ENCODE assay signal across 17 cellular contexts in the genomic region with DNA sequence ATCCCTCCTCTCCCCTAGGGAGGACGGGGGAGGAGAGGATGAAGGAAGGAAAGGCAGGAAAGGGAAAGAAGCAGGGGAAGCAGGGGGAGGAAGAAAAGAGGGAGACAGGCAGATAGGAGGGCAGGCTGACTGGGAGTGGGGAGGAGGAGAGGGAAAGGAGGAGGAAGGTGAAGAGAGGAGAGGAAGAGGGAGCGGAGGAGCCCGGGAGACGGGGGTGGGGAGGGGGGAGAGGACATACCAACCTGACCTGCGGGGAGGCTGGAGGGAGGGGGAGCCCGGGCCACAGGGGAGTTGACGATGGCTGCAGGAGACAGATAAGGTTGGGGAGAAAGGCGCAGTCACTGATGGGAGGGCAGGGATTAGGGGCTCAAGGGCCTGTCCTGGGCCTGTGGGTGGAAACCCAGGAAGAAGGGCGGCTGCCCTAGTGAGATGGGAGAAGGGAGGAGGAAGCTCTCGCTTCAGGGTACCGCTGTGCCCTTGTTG. TPM values are rescaled to one million over a fixed set of nuclear protein-coding genes. Genes with fewer than 3 reads are reported as not detected.
DNase-seq lines count a peak whose midpoint lies in the region; ATAC-seq and TF ChIP-seq lines count a peak whose summit lies in the region.
"Had no signal": no experiment of that assay in that cellular context is flagged by ENCODE, and none has a peak within 500 bp of the region (broad histone marks: within the 10 kb centered on the region; RNA-seq: fewer than 3 reads in every experiment).

No MANE protein-coding gene starts in this region.

- H2BK120ac ChIP-seq in H9 (ENCODE audit: low read depth, low read length, poor library complexity, severe bottlenecking) (no peak overlapping the region), mesendoderm (ENCODE audit: low read depth, low read length) (no peak overlapping the region)

- H3K36me3 ChIP-seq in endodermal cell (ENCODE audit: control insufficient read depth, insufficient read depth, low read length) (no peaks in the 10 kb centered on the region), mesendoderm (ENCODE audit: control insufficient read depth, insufficient read depth, low read length) (no peaks in the 10 kb centered on the region), mucosa of descending colon (ENCODE audit: low read depth) (no peaks in the 10 kb centered on the region), esophagus squamous epithelium (no peaks in the 10 kb centered on the region)

- H2BK5ac ChIP-seq in H9 (ENCODE audit: insufficient read length, low read length) (no peak overlapping the region), mesendoderm (ENCODE audit: low read length) (peak overlapping the region; percentile 84)

- H2BK20ac ChIP-seq in H9 (ENCODE audit: low read depth, low read length, poor library complexity, severe bottlenecking) = no peak overlapping the region

- CTCF ChIA-PET in RWPE1 (lab: Yijun Ruan, JAX) = interaction anchor here (0.5 kb wide), 1 partner anchor 41 kb away, joined by 5 read pairs; no protein-coding TSS in a partner anchor

- H2BK15ac ChIP-seq in H9 (ENCODE audit: low read depth, low read length) = no peak overlapping the region
- no peak overlapping the region for H2BK15ac ChIP-seq in mesendoderm (replicated peaks; ENCODE audit: low read depth)

- no peak overlapping the region for H3T11ph ChIP-seq in H9 (ENCODE audit: low read length)

- H3K4me3 Mint-ChIP-seq in H9 = peak overlapping the region in 1 of 2 experiments; percentile 34; a peak in 1 of 5 replicates
- H3K4me3 Mint-ChIP-seq in endodermal cell = no peak overlapping the region

- H4K20me1 ChIP-seq in H9 (ENCODE audit: control insufficient read depth, insufficient read depth, insufficient read length) = no peaks in the 10 kb centered on the region

- no peaks in the 10 kb centered on the region for H3K79me2 ChIP-seq in H9 (ENCODE audit: insufficient read depth, low read length)
- no peaks in the 10 kb centered on the region for H3K79me2 ChIP-seq in mesendoderm (ENCODE audit: control insufficient read depth, insufficient read depth, low read length)

- H4K8ac ChIP-seq in H9 (replicated peaks; ENCODE audit: insufficient read length, low read depth, low read length) = no peak overlapping the region
- no peak overlapping the region for H4K8ac ChIP-seq in mesendoderm (ENCODE audit: low read depth, low read length)

- no peak for TF ChIP-seq POLR2A in esophagus squamous epithelium (IDR thresholded peaks at IDR 0.05)

- H2AK5ac ChIP-seq in H9 (ENCODE audit: insufficient read length, low read length) (no peak overlapping the region), mesendoderm (ENCODE audit: low read length) (peak overlapping the region; percentile 54)

- H3K9me3 Mint-ChIP-seq in H9 (no peaks in the 10 kb centered on the region; a peak in 1 of 5 replicates), endodermal cell (no peaks in the 10 kb centered on the region)

- no peaks in the 10 kb centered on the region for H3K23me2 ChIP-seq in H9 (ENCODE audit: insufficient read length, low read depth, low read length, poor library complexity, severe bottlenecking)

- H3K27me3 Mint-ChIP-seq in H9 (ENCODE audit: low read depth) (peaks cover 8% of the 10 kb centered on the region), endodermal cell (ENCODE audit: insufficient read depth) (peaks cover 2% of the 10 kb centered on the region)

- no peak overlapping the region for H3K18ac ChIP-seq in H9 (ENCODE audit: insufficient read length, low read depth, low read length)
- peak overlapping the region; percentile 11 for H3K18ac ChIP-seq in mesendoderm (ENCODE audit: low read length)

- H3K27ac Mint-ChIP-seq in H9 (peak overlapping the region in 2 of 3 experiments; percentile 49 to 74; a peak in 4 of 7 replicates), endodermal cell (no peak overlapping the region)

- H3K23ac ChIP-seq in H9 (ENCODE audit: insufficient read length, low read depth, low read length) (no peak overlapping the region), mesendoderm (ENCODE audit: low read length) (peak overlapping the region; percentile 15)

- intact Hi-C loops in mucosa of descending colon (cut with DNase I, micrococcal nuclease) = no loop called here
- intact Hi-C loops in esophagus squamous epithelium (cut with DNase I) = loop anchor here (10.0 kb wide), 1 partner anchor 165 kb away; no protein-coding TSS in a partner anchor

- no peak overlapping the region for H3K4ac ChIP-seq in H9 (ENCODE audit: low read depth, low read length)
- H3K4ac ChIP-seq in mesendoderm (ENCODE audit: low read depth, low read length) = no peak overlapping the region

- no peak overlapping the region for H3K9ac ChIP-seq in H9 (ENCODE audit: extremely low read depth, insufficient read length, low read length)
- H3K9ac ChIP-seq in endodermal cell (ENCODE audit: extremely low read depth, low read length, poor library complexity, severe bottlenecking) = no peak overlapping the region
- H3K9ac ChIP-seq in mesendoderm (ENCODE audit: low read length) = peak overlapping the region; percentile 53

- H4K5ac ChIP-seq in H9 (ENCODE audit: insufficient read length, low read depth, low read length) = no peak overlapping the region
- no peak overlapping the region for H4K5ac ChIP-seq in mesendoderm (ENCODE audit: low read length)

- no peak overlapping the region for H3K27ac ChIP-seq in H9 (ENCODE audit: insufficient read length, low read depth, low read length)
- H3K27ac ChIP-seq in RWPE1 = peak overlapping the region; percentile 5; the same call in 1 of the 2 replicates
- H3K27ac ChIP-seq in endodermal cell (ENCODE audit: low read depth, low read length) = no peak overlapping the region
- peak overlapping the region; percentile 22 for H3K27ac ChIP-seq in mesendoderm (ENCODE audit: low read depth, low read length)
- no peak overlapping the region for H3K27ac ChIP-seq in esophagus squamous epithelium
- H3K27ac ChIP-seq: SK-N-MC had no signal

- POLR2A ChIA-PET in RWPE1 (lab: Yijun Ruan, JAX; ENCODE audit: low non-redundant PET) = no interaction called here

- H3K4me1 Mint-ChIP-seq in H9 = peaks cover 50 to 52% of the 10 kb centered on the region in 2 experiments
- H3K4me1 Mint-ChIP-seq in endodermal cell = peaks cover 16% of the 10 kb centered on the region

- no CpG with 5 or more reads among the region's 11 CpGs for WGBS in H9 (ENCODE audit: extremely low coverage, insufficient read length, low lambda C conversion rate)
- WGBS in endodermal cell (ENCODE audit: insufficient coverage in 1 of 2, insufficient read length in 1 of 2), 2 experiments = 40 to 41% methylated on average over 4 to 11 of the region's 11 CpGs
- WGBS in mesendoderm (ENCODE audit: extremely low coverage, insufficient coverage, low lambda C conversion rate) = no CpG with 5 or more reads among the region's 11 CpGs
- 37 to 38% methylated on average over 9 to 10 of the region's 11 CpGs for WGBS in esophagus squamous epithelium, 2 donors

- H3K4me2 ChIP-seq in H9 (ENCODE audit: insufficient read depth, insufficient read length, low read length) (no peak overlapping the region), mesendoderm (ENCODE audit: low read length) (no peak overlapping the region)

- H3K9me3 ChIP-seq in H9 (ENCODE audit: control insufficient read depth, low read depth, low read length) = no peaks in the 10 kb centered on the region
- H3K9me3 ChIP-seq in endodermal cell (ENCODE audit: control insufficient read depth, low read length) = no peaks in the 10 kb centered on the region
- no peaks in the 10 kb centered on the region for H3K9me3 ChIP-seq in mucosa of descending colon
- H3K9me3 ChIP-seq in esophagus squamous epithelium = no peaks in the 10 kb centered on the region

- H2AFZ ChIP-seq in H9 (ENCODE audit: low read length) = no peak overlapping the region

- no peak for ATAC-seq in GM19463 (IDR thresholded peaks at IDR 0.05; ENCODE audit: unreplicated experiment)
- ATAC-seq in mucosa of descending colon = no peak
- ATAC-seq: GM12878, PC-3 had no signal

- no peak overlapping the region for H2BK12ac ChIP-seq in H9 (ENCODE audit: insufficient read length, low read depth, low read length)

- H3K79me1 ChIP-seq in H9 (ENCODE audit: insufficient read depth, low read depth, low read length, poor library complexity, severe bottlenecking) (no peaks in the 10 kb centered on the region), mesendoderm (ENCODE audit: low read length) (no peaks in the 10 kb centered on the region)

- H3K4me3 ChIP-seq in endodermal cell (ENCODE audit: low read length) (no peak overlapping the region), mesendoderm (ENCODE audit: low read length) (no peak overlapping the region), mucosa of descending colon (no peak overlapping the region), esophagus squamous epithelium (no peak overlapping the region)
- H3K4me3 ChIP-seq: GM12878, SK-N-MC had no signal

- no peak overlapping the region for H4K91ac ChIP-seq in H9 (ENCODE audit: insufficient read length, low read depth, low read length)

- H3K4me1 ChIP-seq in H9 (ENCODE audit: insufficient read depth, low read length) (no peaks in the 10 kb centered on the region), endodermal cell (ENCODE audit: control insufficient read depth, insufficient read depth, low read length) (peaks cover 4% of the 10 kb centered on the region), mesendoderm (ENCODE audit: control insufficient read depth, low read depth, low read length) (peaks cover 11% of the 10 kb centered on the region), mucosa of descending colon (ENCODE audit: low read depth) (no peaks in the 10 kb centered on the region), esophagus squamous epithelium (peaks cover 0 to 9% (median 0%) of the 10 kb centered on the region in 3 donors)

- H3K56ac ChIP-seq in H9 (ENCODE audit: insufficient read length, low read depth, low read length) (no peak overlapping the region), mesendoderm (ENCODE audit: low read length) (peak overlapping the region; percentile 90)

- H3K27me3 ChIP-seq in H9 (ENCODE audit: insufficient read depth, low read length) = no peaks in the 10 kb centered on the region
- no peaks in the 10 kb centered on the region for H3K27me3 ChIP-seq in endodermal cell (ENCODE audit: control insufficient read depth, insufficient read depth, low read length, poor library complexity, severe bottlenecking)
- H3K27me3 ChIP-seq in mesendoderm (ENCODE audit: insufficient read depth, low read length, poor library complexity) = no peaks in the 10 kb centered on the region
- H3K27me3 ChIP-seq in esophagus squamous epithelium = peaks cover 0 to 36% (median 0%) of the 10 kb centered on the region in 4 donors

- DNase-seq in H9 = peak; percentile 50
- no peak for DNase-seq in RWPE1 (ENCODE audit: low spot score)
- peak; percentile 67 for DNase-seq in endodermal cell
- no peak for DNase-seq in mesendoderm
- DNase-seq in KG1 (lab: John Stamatoyannopoulos, UW) = no peak
- no peak for DNase-seq in mucosa of descending colon
- DNase-seq in esophagus squamous epithelium (lab: John Stamatoyannopoulos, UW) = no peak
- DNase-seq: C1 segment of cervical spinal cord; DND-41; GDM1; NCI-H1417 treated with DMSO at 0.1 percent for 48 hours; NCI-H1930; NK-92 treated with Interleukin-12 subunit alpha and Interleukin-12 subunit beta, amount 100 ng/mL, for 24 hours; PC-3 had no signal

- no peaks in the 10 kb centered on the region; a peak in 1 of 7 replicates for H3K36me3 Mint-ChIP-seq in H9 (ENCODE audit: insufficient read depth in 1 of 3, low read depth in 3 of 3)
- no peaks in the 10 kb centered on the region for H3K36me3 Mint-ChIP-seq in endodermal cell (ENCODE audit: low read depth)

- TF ChIP-seq CTCF in H9 (conservative IDR thresholded peaks at IDR 0.05) = no peak
- TF ChIP-seq CTCF in RWPE1 (conservative IDR thresholded peaks at IDR 0.05; ENCODE audit: low read depth) = no peak
- no peak for TF ChIP-seq CTCF in endodermal cell (conservative IDR thresholded peaks at IDR 0.05)
- TF ChIP-seq CTCF in mucosa of descending colon (IDR thresholded peaks at IDR 0.05) = no peak
- no peak for TF ChIP-seq CTCF in esophagus squamous epithelium (IDR thresholded peaks at IDR 0.05)

- H3K14ac ChIP-seq in H9 (ENCODE audit: insufficient read depth, low read length) = no peak overlapping the region

RNA-seq across cellular contexts. Expression of gene C3orf18, which starts 28.1 kb away (rescaled TPM):
- total RNA-seq in H9 (2021) (5.5 and 7.1 TPM in 2 replicates), endodermal cell (10 to 100 TPM; 14.4 to 16.9 TPM), mucosa of descending colon (10 to 100 TPM in 1 of 3 donors, 1 to 10 TPM in 2; 1.5 to 14.1 (median 2.5) TPM), esophagus squamous epithelium (1 to 10 TPM in 2 of 4 donors, under 1 TPM in 2; 0.15 to 3.2 (median 1.2) TPM)
- polyA plus RNA-seq in endodermal cell (2013, experiment 1 of 2) = 15.6 TPM
- polyA plus RNA-seq in endodermal cell (2013, experiment 2 of 2) = 15.4 TPM
- 1.9 TPM for polyA plus RNA-seq in mesendoderm (2013, experiment 1 of 2)
- 1.9 TPM for polyA plus RNA-seq in mesendoderm (2013, experiment 2 of 2)

RNA-seq across cellular contexts. Expression of gene HEMK1, which starts 29.9 kb away (rescaled TPM):
- total RNA-seq in H9 (2021) = 11.6 and 12.5 TPM in 2 replicates
- 10 to 100 TPM; 24.1 to 25.8 TPM for total RNA-seq in endodermal cell
- 21.2 TPM for polyA plus RNA-seq in endodermal cell (2013, experiment 1 of 2)
- 19.8 TPM for polyA plus RNA-seq in endodermal cell (2013, experiment 2 of 2)
- 5.3 TPM for polyA plus RNA-seq in mesendoderm (2013, experiment 1 of 2)
- polyA plus RNA-seq in mesendoderm (2013, experiment 2 of 2) = 5.4 TPM
- 10 to 100 TPM; 19.7 to 29.9 (median 22.6) TPM for total RNA-seq in mucosa of descending colon
- total RNA-seq in esophagus squamous epithelium = 10 to 100 TPM in 1 of 4 donors, 1 to 10 TPM in 3; 4.4 to 11.8 (median 4.9) TPM

RNA-seq across cellular contexts. Expression of gene CACNA2D2, which starts 36.0 kb away (rescaled TPM):
- total RNA-seq in H9 (2021) (27.7 and 28.1 TPM in 2 replicates), endodermal cell (10 to 100 TPM; 17.6 to 20.7 TPM), mucosa of descending colon (1 to 10 TPM; 1.5 to 4.9 (median 3.8) TPM), esophagus squamous epithelium (under 1 TPM in 3 of 4 donors, not detected in 1; 0.18 to 0.57 (median 0.35) TPM)
- 16.2 TPM for polyA plus RNA-seq in endodermal cell (2013, experiment 1 of 2)
- 12.9 TPM for polyA plus RNA-seq in endodermal cell (2013, experiment 2 of 2)
- 4.1 TPM for polyA plus RNA-seq in mesendoderm (2013, experiment 1 of 2)
- 3.7 TPM for polyA plus RNA-seq in mesendoderm (2013, experiment 2 of 2)

Comparison
In these comparisons a context has a peak if more than half of its experiments do, and no peak if none do; other contexts are left out.
1. DNase-seq: peak in H9 (single experiment) and endodermal cell (single experiment); none in RWPE1 (single experiment), mesendoderm (single experiment), KG1 (single experiment), mucosa of descending colon (0 of 3) and esophagus squamous epithelium (single experiment).
2. H3K27ac ChIP-seq: peak in RWPE1 (single experiment) and mesendoderm (single experiment); none in H9 (single experiment), endodermal cell (single experiment) and esophagus squamous epithelium (0 of 4).